In the genomic region with DNA sequence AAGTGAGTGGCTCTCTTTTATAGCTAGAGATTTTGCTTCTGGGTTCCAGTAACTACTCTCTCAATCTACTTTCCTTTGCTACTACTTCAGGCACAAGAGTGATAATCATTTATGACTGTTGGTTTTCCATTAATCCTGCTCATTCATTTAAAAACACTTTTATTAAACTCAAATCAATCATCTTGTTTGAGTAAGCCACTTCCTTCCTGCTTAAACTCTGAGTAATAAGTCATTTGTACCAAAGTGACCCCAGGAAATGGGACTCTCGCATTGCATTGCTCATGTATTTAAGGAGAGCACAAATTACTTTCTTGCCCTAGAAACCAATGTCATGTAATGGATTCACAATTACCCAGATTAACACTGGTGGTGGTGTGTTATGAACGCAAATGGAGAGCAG, we compare ENCODE assay signal across 22 cellular contexts.
A peak's percentile ranks its signal among the peaks of the same experiment; 100 is the strongest.
DNase-seq lines count a peak whose midpoint lies in the region; ATAC-seq and TF ChIP-seq lines count a peak whose summit lies in the region.
"Had no signal": no experiment of that assay in that cellular context is flagged by ENCODE, and none has a peak within 500 bp of the region (broad histone marks: within the 10 kb centered on the region; RNA-seq: fewer than 3 reads in every experiment).

No MANE protein-coding gene starts in this region.

- H3K36me3 ChIP-seq in transverse colon = no peaks in the 10 kb centered on the region
- H3K36me3 ChIP-seq: cardiac muscle cell, heart right ventricle had no signal

- no peaks in the 10 kb centered on the region for H3K27me3 ChIP-seq in transverse colon
- H3K27me3 ChIP-seq: cardiac muscle cell, heart right ventricle, testis had no signal

- DNase-seq in GM12865 (ENCODE audit: low read depth) (peak; percentile 6), M059J (ENCODE audit: low read depth) (peak; percentile 7), fibroblast of pulmonary artery (ENCODE audit: low read depth) (peak; percentile 9), NCI-H526 treated with DMSO at 0.1 percent for 48 hours (lab: John Stamatoyannopoulos, UW) (no peak), NCI-H2081 treated with DMSO at 0.1 percent for 48 hours (lab: John Stamatoyannopoulos, UW) (no peak), transverse colon (no peak)
- DNase-seq: activated CD8-positive, alpha-beta T cell treated with anti-CD3 and anti-CD28 coated beads for 36 hours; Caco-2; heart right ventricle; islet precursor cell; Kasumi-1; natural killer cell; NCI-H1436 treated with DMSO at 0.1 percent for 48 hours; NCI-H226; SHP77 treated with DMSO at 0.1 percent for 48 hours; T-helper 2 cell; testis had no signal

- no peak for TF ChIP-seq POLR2A in transverse colon (IDR thresholded peaks at IDR 0.05)

- H3K9me3 ChIP-seq in transverse colon = no peaks in the 10 kb centered on the region
- H3K9me3 ChIP-seq: Caco-2, testis had no signal

- TF ChIP-seq CTCF in GM12865 (IDR thresholded peaks at IDR 0.05; ENCODE audit: insufficient read depth, low read depth, low read length, missing control alignments) (no peak), fibroblast of pulmonary artery (IDR thresholded peaks at IDR 0.05; ENCODE audit: low read length, missing control alignments) (no peak), transverse colon (IDR thresholded peaks at IDR 0.05) (no peak)

- intact Hi-C loops in transverse colon (cut with DNase I; ENCODE audit: low total_unique reads) = no loop called here

- no peak for TF ChIP-seq EP300 in transverse colon (IDR thresholded peaks at IDR 0.05; ENCODE audit: low read depth)

- WGBS in transverse colon (ENCODE audit: low coverage in 1 of 2), 2 donors = 28 to 31% methylated on average over 2 of the region's 2 CpGs

- H3K4me1 ChIP-seq in transverse colon = no peaks in the 10 kb centered on the region
- H3K4me1 ChIP-seq: Caco-2, heart right ventricle, testis had no signal

- H3K27ac ChIP-seq in transverse colon = no peak overlapping the region
- H3K27ac ChIP-seq: cardiac muscle cell, heart right ventricle, testis had no signal

- in situ Hi-C loops in transverse colon (cut with MboI; ENCODE audit: low pct_ligation_motif_present in 1 of 4, low pct_unique_long_range_greater_than_20kb in 1 of 4, low sequenced_read_pairs in 3 of 4) = no loop called here

- ATAC-seq in GM21737 (IDR thresholded peaks at IDR 0.05; ENCODE audit: unreplicated experiment) = peak; percentile 59
- no peak for ATAC-seq in HG02884 (IDR thresholded peaks at IDR 0.05; ENCODE audit: unreplicated experiment)
- ATAC-seq: activated CD8-positive, alpha-beta T cell treated with anti-CD3 and anti-CD28 coated beads for 36 hours; heart right ventricle; natural killer cell; WTC11 had no signal

- H3K4me3 ChIP-seq in GM12865 (ENCODE audit: low read depth, low read length) (no peak overlapping the region), fibroblast of pulmonary artery (replicated peaks; ENCODE audit: low read depth, low read length) (no peak overlapping the region), transverse colon (no peak overlapping the region)
- H3K4me3 ChIP-seq: cardiac muscle cell, heart right ventricle, smooth muscle cell, testis had no signal

Comparison
In these comparisons a context has a peak if more than half of its experiments do, and no peak if none do; other contexts are left out.
1. DNase-seq: peak in GM12865 (single experiment), M059J (single experiment) and fibroblast of pulmonary artery (single experiment); none in NCI-H526 treated with DMSO at 0.1 percent for 48 hours (single experiment), NCI-H2081 treated with DMSO at 0.1 percent for 48 hours (single experiment) and transverse colon (single experiment).